Comparison of ENCODE assay signal across 1 cellular context in the genomic region with DNA sequence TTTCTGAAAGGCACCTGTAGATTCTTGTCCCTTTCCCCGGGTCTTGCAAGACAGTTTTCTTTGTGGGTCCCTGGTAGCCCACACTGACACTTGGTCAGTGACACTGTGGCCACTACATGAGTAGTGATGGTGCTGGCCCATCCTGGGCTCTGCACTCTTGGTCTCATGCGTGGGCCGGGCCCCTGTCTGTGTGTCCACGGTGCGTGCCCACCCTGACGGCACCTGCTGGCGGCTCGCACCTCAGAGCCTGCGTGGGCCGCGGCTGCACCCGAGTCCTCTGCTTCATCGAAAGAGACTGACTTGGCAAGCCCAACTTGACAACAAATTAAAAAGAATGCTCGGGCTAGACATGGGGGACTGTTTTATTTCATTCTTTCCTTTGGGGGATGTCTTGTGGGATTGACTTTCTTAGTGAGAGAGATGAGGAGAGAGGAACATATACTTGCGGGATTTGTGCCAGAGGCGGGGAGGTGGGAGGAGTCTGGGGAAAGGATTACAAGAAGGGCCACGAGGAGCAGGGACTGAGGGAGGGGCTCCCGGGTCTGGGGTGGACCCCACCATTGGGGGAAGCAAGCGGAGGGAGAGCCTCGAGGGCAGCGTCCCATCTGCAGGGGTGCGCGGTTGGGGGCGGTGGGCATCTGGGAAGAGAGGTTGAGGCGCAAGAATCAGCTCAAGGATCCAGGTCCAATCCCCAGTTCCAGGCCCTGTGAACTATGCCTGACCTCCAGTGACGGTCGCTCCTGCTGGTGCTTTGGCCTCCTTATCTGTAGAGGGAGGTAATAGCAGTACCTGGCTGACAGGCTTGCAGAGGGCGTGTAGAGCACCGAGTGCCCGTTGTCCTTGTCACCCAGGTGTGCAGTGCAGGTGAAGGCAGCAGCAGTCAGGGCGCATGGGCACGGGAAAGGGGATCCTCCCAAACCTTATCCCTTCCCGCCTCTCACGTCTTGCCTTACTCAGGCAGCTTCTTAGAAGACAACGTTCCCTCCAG.
TF ChIP-seq lines count a peak whose summit lies in the region.

No MANE protein-coding gene starts in this region.

TF ChIP-seq in WTC11, 78 proteins besides CTCF, POLR2A, EP300 and RAD21 (continued from another document):
- TF ChIP-seq, protein P1, sequence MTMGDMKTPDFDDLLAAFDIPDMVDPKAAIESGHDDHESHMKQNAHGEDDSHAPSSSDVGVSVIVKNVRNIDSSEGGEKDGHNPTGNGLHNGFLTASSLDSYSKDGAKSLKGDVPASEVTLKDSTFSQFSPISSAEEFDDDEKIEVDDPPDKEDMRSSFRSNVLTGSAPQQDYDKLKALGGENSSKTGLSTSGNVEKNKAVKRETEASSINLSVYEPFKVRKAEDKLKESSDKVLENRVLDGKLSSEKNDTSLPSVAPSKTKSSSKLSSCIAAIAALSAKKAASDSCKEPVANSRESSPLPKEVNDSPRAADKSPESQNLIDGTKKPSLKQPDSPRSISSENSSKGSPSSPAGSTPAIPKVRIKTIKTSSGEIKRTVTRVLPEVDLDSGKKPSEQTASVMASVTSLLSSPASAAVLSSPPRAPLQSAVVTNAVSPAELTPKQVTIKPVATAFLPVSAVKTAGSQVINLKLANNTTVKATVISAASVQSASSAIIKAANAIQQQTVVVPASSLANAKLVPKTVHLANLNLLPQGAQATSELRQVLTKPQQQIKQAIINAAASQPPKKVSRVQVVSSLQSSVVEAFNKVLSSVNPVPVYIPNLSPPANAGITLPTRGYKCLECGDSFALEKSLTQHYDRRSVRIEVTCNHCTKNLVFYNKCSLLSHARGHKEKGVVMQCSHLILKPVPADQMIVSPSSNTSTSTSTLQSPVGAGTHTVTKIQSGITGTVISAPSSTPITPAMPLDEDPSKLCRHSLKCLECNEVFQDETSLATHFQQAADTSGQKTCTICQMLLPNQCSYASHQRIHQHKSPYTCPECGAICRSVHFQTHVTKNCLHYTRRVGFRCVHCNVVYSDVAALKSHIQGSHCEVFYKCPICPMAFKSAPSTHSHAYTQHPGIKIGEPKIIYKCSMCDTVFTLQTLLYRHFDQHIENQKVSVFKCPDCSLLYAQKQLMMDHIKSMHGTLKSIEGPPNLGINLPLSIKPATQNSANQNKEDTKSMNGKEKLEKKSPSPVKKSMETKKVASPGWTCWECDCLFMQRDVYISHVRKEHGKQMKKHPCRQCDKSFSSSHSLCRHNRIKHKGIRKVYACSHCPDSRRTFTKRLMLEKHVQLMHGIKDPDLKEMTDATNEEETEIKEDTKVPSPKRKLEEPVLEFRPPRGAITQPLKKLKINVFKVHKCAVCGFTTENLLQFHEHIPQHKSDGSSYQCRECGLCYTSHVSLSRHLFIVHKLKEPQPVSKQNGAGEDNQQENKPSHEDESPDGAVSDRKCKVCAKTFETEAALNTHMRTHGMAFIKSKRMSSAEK (CRISPR knock-in tag; IDR thresholded peaks at IDR 0.05; ENCODE audit: borderline replicate concordance) = no peak
- TF ChIP-seq, protein P2, sequence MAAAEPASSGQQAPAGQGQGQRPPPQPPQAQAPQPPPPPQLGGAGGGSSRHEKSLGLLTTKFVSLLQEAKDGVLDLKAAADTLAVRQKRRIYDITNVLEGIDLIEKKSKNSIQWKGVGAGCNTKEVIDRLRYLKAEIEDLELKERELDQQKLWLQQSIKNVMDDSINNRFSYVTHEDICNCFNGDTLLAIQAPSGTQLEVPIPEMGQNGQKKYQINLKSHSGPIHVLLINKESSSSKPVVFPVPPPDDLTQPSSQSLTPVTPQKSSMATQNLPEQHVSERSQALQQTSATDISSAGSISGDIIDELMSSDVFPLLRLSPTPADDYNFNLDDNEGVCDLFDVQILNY (CRISPR knock-in tag; IDR thresholded peaks at IDR 0.05) = no peak
- TF ChIP-seq TP53 (CRISPR knock-in tag; IDR thresholded peaks at IDR 0.05) = no peak
